Comparison of ENCODE assay signal across 10 cellular contexts in genomic region chr1:117572546-117572945, GRCh38. TPM values are rescaled to one million over a fixed set of nuclear protein-coding genes. Genes with fewer than 3 reads are reported as not detected.
DNase-seq lines count a peak whose midpoint lies in the region; ATAC-seq and TF ChIP-seq lines count a peak whose summit lies in the region.
"Had no signal": no experiment of that assay in that cellular context is flagged by ENCODE, and none has a peak within 500 bp of the region (broad histone marks: within the 10 kb centered on the region; RNA-seq: fewer than 3 reads in every experiment).

No MANE protein-coding gene starts in this region.

- no peak for TF ChIP-seq CTCF in activated B cell treated with CpG ODN at 0.5 μM for 24 hours (IDR thresholded peaks at IDR 0.05)
- no peak for TF ChIP-seq CTCF in lower lobe of right lung (IDR thresholded peaks at IDR 0.05)

- no peaks in the 10 kb centered on the region for H3K36me3 ChIP-seq in lower lobe of right lung
- H3K36me3 ChIP-seq: upper lobe of left lung had no signal

- POLR2A ChIA-PET in activated B cell treated with CpG ODN at 0.5 μM for 24 hours (lab: Charles Lee), result interaction anchor here (0.9 kb wide), 1 partner anchor 93 kb away, joined by 3 read pairs; no protein-coding TSS in a partner anchor

- peaks cover 25% of the 10 kb centered on the region for H3K4me1 Mint-ChIP-seq in activated B cell treated with CpG ODN at 0.5 μM for 24 hours

- no peak overlapping the region for H3K4me3 Mint-ChIP-seq in activated B cell treated with CpG ODN at 0.5 μM for 24 hours

- DNase-seq in GDM1 (lab: John Stamatoyannopoulos, UW) (peak; percentile 3), activated B cell treated with CpG ODN at 0.5 μM for 24 hours (peak; percentile 40), lower lobe of right lung (peak; percentile 60), substantia nigra (lab: John Stamatoyannopoulos, UW) (no peak), NCI-H2196 (lab: John Stamatoyannopoulos, UW; ENCODE audit: unreplicated experiment) (no peak)
- DNase-seq: NCI-H2171 treated with DMSO at 0.1 percent for 48 hours, upper lobe of left lung had no signal

- no peak overlapping the region for H3K4me3 ChIP-seq in lower lobe of right lung
- H3K4me3 ChIP-seq: upper lobe of left lung had no signal

- intact Hi-C loops in activated B cell treated with CpG ODN at 0.5 μM for 24 hours (cut with micrococcal nuclease) (loop anchor here (5.0 kb wide), 1 partner anchor 35 kb away; no protein-coding TSS in a partner anchor), lower lobe of right lung (cut with DNase I) (no loop called here)

- H3K9me3 ChIP-seq in lower lobe of right lung, result no peaks in the 10 kb centered on the region
- H3K9me3 ChIP-seq: upper lobe of left lung had no signal

- peaks cover 9% of the 10 kb centered on the region for H3K4me1 ChIP-seq in lower lobe of right lung

- H3K27me3 Mint-ChIP-seq in activated B cell treated with CpG ODN at 0.5 μM for 24 hours, result no peaks in the 10 kb centered on the region

- H3K27me3 ChIP-seq in lower lobe of right lung (ENCODE audit: low read depth), result no peaks in the 10 kb centered on the region
- H3K27me3 ChIP-seq: upper lobe of left lung had no signal

- CTCF ChIA-PET in activated B cell treated with CpG ODN at 0.5 μM for 24 hours (lab: Charles Lee), result interaction anchor here (2.0 kb wide), 1 partner anchor 102 kb away, joined by 8 read pairs; no protein-coding TSS in a partner anchor

- H3K9me3 Mint-ChIP-seq in activated B cell treated with CpG ODN at 0.5 μM for 24 hours, result no peaks in the 10 kb centered on the region

- peak; percentile 59 for ATAC-seq in HG02870 (IDR thresholded peaks at IDR 0.05; ENCODE audit: unreplicated experiment)
- ATAC-seq in activated B cell treated with CpG ODN at 0.5 μM for 24 hours (ENCODE audit: low read depth), result peak; percentile 97
- ATAC-seq in lower lobe of right lung, result peak in 1 of 2 donors; percentile 44
- ATAC-seq in HG02571 (IDR thresholded peaks at IDR 0.05; ENCODE audit: unreplicated experiment), result no peak
- ATAC-seq in GM21367 (IDR thresholded peaks at IDR 0.05; ENCODE audit: unreplicated experiment), result no peak

- peak overlapping the region; percentile 13 for H3K27ac Mint-ChIP-seq in activated B cell treated with CpG ODN at 0.5 μM for 24 hours

- H3K36me3 Mint-ChIP-seq in activated B cell treated with CpG ODN at 0.5 μM for 24 hours (ENCODE audit: low read depth), result no peaks in the 10 kb centered on the region

- H3K27ac ChIP-seq in lower lobe of right lung (no peak overlapping the region), substantia nigra (ENCODE audit: low read depth, low read length, poor library complexity, severe bottlenecking) (no peak overlapping the region)

RNA-seq across cellular contexts. Expression of gene TENT5C, which starts 33.3 kb away (rescaled TPM):
- total RNA-seq in activated B cell treated with CpG ODN at 0.5 μM for 24 hours (56.2 and 59.3 TPM in 2 replicates), lower lobe of right lung (23.2 TPM)

Comparison
In these comparisons a context has a peak if more than half of its experiments do, and no peak if none do; other contexts are left out.
1. DNase-seq: peak in GDM1 (single experiment), activated B cell treated with CpG ODN at 0.5 μM for 24 hours (single experiment) and lower lobe of right lung (single experiment); none in substantia nigra (0 of 49) and NCI-H2196 (single experiment).
2. ATAC-seq: peak in HG02870 (single experiment) and activated B cell treated with CpG ODN at 0.5 μM for 24 hours (single experiment); none in HG02571 (single experiment) and GM21367 (single experiment).